In genomic region chr17:36203335-36203734, GRCh38 we compare ENCODE assay signal across 17 cellular contexts. TPM values are rescaled to one million over a fixed set of nuclear protein-coding genes. Genes with fewer than 3 reads are reported as not detected.
"Had no signal": no experiment of that assay in that cellular context is flagged by ENCODE, and none has a peak within 500 bp of the region (broad histone marks: within the 10 kb centered on the region; RNA-seq: fewer than 3 reads in every experiment).

No MANE protein-coding gene starts in this region.

- H3K4me2 ChIP-seq: hepatocyte had no signal

- H3K79me2 ChIP-seq: hepatocyte had no signal

- H3K36me3 ChIP-seq: ascending aorta, gastroesophageal sphincter, ovary, sigmoid colon had no signal

- H3K27ac ChIP-seq: ascending aorta, gastroesophageal sphincter, hepatocyte, ovary, sigmoid colon, VCaP had no signal

- ATAC-seq: gastroesophageal sphincter had no signal

- DNase-seq: activated CD4-positive, alpha-beta memory T cell treated with anti-CD3 and anti-CD28 coated beads for 36 hours; activated CD8-positive, alpha-beta memory T cell treated with anti-CD3 and anti-CD28 coated beads, Interleukin-2, amount 50 U/mL, for 48 hours; activated naive CD4-positive, alpha-beta T cell; ovary; sigmoid colon; stimulated activated CD4-positive, alpha-beta T cell treated with anti-CD3 and anti-CD28 coated beads, Interleukin-12 subunit alpha, Interleukin-12 subunit beta, amount 100 ng/mL, for 4 hours; stimulated activated naive CD4-positive, alpha-beta T cell treated with Interleukin-2 at 50 U/mL for 16 hours; trophoblast cell had no signal

- H3K4me1 ChIP-seq: ascending aorta, gastroesophageal sphincter, sigmoid colon had no signal

- FAIRE-seq: bronchial epithelial cell had no signal

- H3K27me3 ChIP-seq: ascending aorta, hepatocyte, ovary had no signal

- H3K4me3 ChIP-seq: ascending aorta, gastroesophageal sphincter, hepatocyte, ovary, sigmoid colon had no signal

- H3K9me3 ChIP-seq: ascending aorta, gastroesophageal sphincter, ovary, sigmoid colon had no signal

RNA-seq across cellular contexts. Expression of gene CCL3L1, which starts 6.8 kb away (rescaled TPM):
- total RNA-seq: ascending aorta, bronchial epithelial cell, fibroblast of lung, gastroesophageal sphincter, kidney epithelial cell, lower leg skin had no signal
- polyA plus RNA-seq: fibroblast of lung had no signal

RNA-seq across cellular contexts. Expression of gene CCL4L2, which starts 7.5 kb away (rescaled TPM):
- total RNA-seq: ascending aorta, bronchial epithelial cell, fibroblast of lung, kidney epithelial cell, neural crest cell had no signal
- polyA plus RNA-seq: fibroblast of lung had no signal

RNA-seq across cellular contexts. Expression of gene TBC1D3B, which starts 26.9 kb away (rescaled TPM):
- total RNA-seq: ascending aorta, hepatocyte, kidney epithelial cell had no signal
